ENCODE assay signal across 28 cellular contexts in the genomic region with DNA sequence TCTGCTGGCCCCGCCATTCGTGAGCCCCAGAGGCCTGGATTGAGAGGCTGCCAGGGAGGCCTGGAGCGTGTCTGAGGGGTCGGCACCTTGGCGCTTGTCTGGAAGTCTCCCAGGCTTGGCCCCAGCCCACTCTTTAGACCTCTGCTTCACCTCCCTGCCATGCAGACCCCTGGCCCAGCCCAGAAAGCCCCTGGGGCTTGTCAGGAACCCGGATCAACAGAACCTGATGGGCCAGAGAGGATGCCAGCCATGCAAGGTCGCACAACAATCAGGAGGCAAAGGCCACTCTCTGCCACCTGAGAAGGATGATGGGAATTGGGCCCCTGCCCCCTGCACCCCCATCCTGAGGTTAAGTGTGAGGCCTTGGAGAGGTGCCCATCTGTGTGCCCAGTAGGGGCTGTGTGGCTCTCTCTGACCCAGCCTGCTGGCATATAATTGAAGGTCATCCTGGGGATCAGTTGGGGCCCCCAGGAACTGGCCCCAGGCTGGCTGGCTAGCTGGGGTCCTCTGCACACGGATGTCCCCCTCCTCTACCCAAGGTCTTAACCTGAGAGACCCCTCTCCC.
"Had no signal": no experiment of that assay in that cellular context is flagged by ENCODE, and none has a peak within 500 bp of the region (broad histone marks: within the 10 kb centered on the region; RNA-seq: fewer than 3 reads in every experiment).

No MANE protein-coding gene starts in this region.

- H3K9me3 ChIP-seq: left lung, lower lobe of right lung, right atrium auricular region, right lobe of liver, testis, thyroid gland, transverse colon, upper lobe of left lung had no signal

- H3K27ac ChIP-seq: left lung, lower lobe of right lung, parathyroid adenoma, right atrium auricular region, right lobe of liver, testis, thyroid gland, upper lobe of left lung had no signal

- H3K27ac Mint-ChIP-seq: immature natural killer cell; mesothelial cell of epicardium; naive thymus-derived CD4-positive, alpha-beta T cell; progenitor cell of endocrine pancreas; stimulated activated memory B cell treated with anti-CD40 and anti-IgM and Interleukin-4, amounts not matched to agents 10 μg/mL and 1 μg/mL and 100 μg/mL, for 72 hours had no signal

- H3K4me1 ChIP-seq: left lung, lower lobe of right lung, right lobe of liver, testis had no signal

- H3K4me3 ChIP-seq: left lung, lower lobe of right lung, right atrium auricular region, right lobe of liver, smooth muscle cell, testis, thyroid gland, transverse colon, upper lobe of left lung had no signal

- H3K9ac ChIP-seq: parathyroid adenoma had no signal

- H3K27me3 ChIP-seq: right atrium auricular region, right lobe of liver, testis, thyroid gland, transverse colon, upper lobe of left lung had no signal

- ATAC-seq: left colon; left lung; lower lobe of right lung; naive thymus-derived CD4-positive, alpha-beta T cell; natural killer cell treated with Interleukin-12 subunit alpha and Interleukin-12 subunit beta and Interleukin-15 and Interleukin-18, amount 100 ng/mL, for 72 hours; right lobe of liver; stimulated activated memory B cell treated with anti-CD40 and anti-IgM and Interleukin-4, amounts not matched to agents 10 μg/mL and 1 μg/mL and 100 μg/mL, for 72 hours had no signal

- DNase-seq: hypothalamus; immature natural killer cell; kidney; left colon; left lung; lower lobe of right lung; mammary epithelial cell; mesendoderm; naive thymus-derived CD4-positive, alpha-beta T cell; nucleus accumbens; right lobe of liver; stimulated activated CD4-positive, alpha-beta T cell treated with anti-CD3 and anti-CD28 coated beads, Interleukin-1b, Interleukin-23, amount 100 ng/mL, for 48 hours; stimulated activated CD4-positive, alpha-beta T cell treated with anti-CD3 and anti-CD28 coated beads, Interleukin-2, amount 100 ng/mL, for 48 hours; stimulated activated CD4-positive, alpha-beta T cell treated with anti-CD3 and anti-CD28 coated beads, Interleukin-4, amount 100 ng/mL, for 4 hours; stimulated activated CD8-positive, alpha-beta memory T cell treated with anti-CD3 and anti-CD28 coated beads, Interleukin-4, amount 100 ng/mL, for 48 hours; stimulated activated naive CD4-positive, alpha-beta T cell treated with Interleukin-2 at 50 U/mL for 16 hours; stimulated activated naive CD8-positive, alpha-beta T cell treated with anti-CD3 and anti-CD28 coated beads, Interleukin-15, amount 100 ng/mL, for 72 hours; testis; thyroid gland; transverse colon; upper lobe of left lung had no signal

- H3K9me3 Mint-ChIP-seq: immature natural killer cell; mesothelial cell of epicardium; natural killer cell treated with Interleukin-12 subunit alpha and Interleukin-12 subunit beta and Interleukin-15 and Interleukin-18, amount 100 ng/mL, for 72 hours; stimulated activated naive CD8-positive, alpha-beta T cell treated with anti-CD3 and anti-CD28 coated beads, Interleukin-15, amount 100 ng/mL, for 72 hours had no signal

- H3K4me3 Mint-ChIP-seq: mesothelial cell of epicardium; naive thymus-derived CD4-positive, alpha-beta T cell; natural killer cell treated with Interleukin-12 subunit alpha and Interleukin-12 subunit beta and Interleukin-15 and Interleukin-18, amount 100 ng/mL, for 72 hours; stimulated activated memory B cell treated with anti-CD40 and anti-IgM and Interleukin-4, amounts not matched to agents 10 μg/mL and 1 μg/mL and 100 μg/mL, for 72 hours; stimulated activated naive CD8-positive, alpha-beta T cell treated with anti-CD3 and anti-CD28 coated beads, Interleukin-15, amount 100 ng/mL, for 72 hours had no signal

- H3K36me3 Mint-ChIP-seq: immature natural killer cell; mesothelial cell of epicardium; naive thymus-derived CD4-positive, alpha-beta T cell; natural killer cell treated with Interleukin-12 subunit alpha and Interleukin-12 subunit beta and Interleukin-15 and Interleukin-18, amount 100 ng/mL, for 72 hours; stimulated activated memory B cell treated with anti-CD40 and anti-IgM and Interleukin-4, amounts not matched to agents 10 μg/mL and 1 μg/mL and 100 μg/mL, for 72 hours had no signal

- H3K36me3 ChIP-seq: left lung, lower lobe of right lung, right atrium auricular region, right lobe of liver, thyroid gland, transverse colon, upper lobe of left lung had no signal
